In genomic region chr4:169293343-169294176, GRCh38 we compare ENCODE assay signal across 9 cellular contexts. TPM values are rescaled to one million over a fixed set of nuclear protein-coding genes. Genes with fewer than 3 reads are reported as not detected.
DNase-seq lines count a peak whose midpoint lies in the region; ATAC-seq lines count a peak whose summit lies in the region.
"Had no signal": no experiment of that assay in that cellular context is flagged by ENCODE, and none has a peak within 500 bp of the region (broad histone marks: within the 10 kb centered on the region; RNA-seq: fewer than 3 reads in every experiment).

No MANE protein-coding gene starts in this region.

- intact Hi-C loops in sciatic nerve (cut with DNase I): no loop called here

- no peaks in the 10 kb centered on the region for H3K36me3 ChIP-seq in effector memory CD4-positive, alpha-beta T cell (ENCODE audit: control insufficient read depth, insufficient read depth, low read length)

- DNase-seq in Kasumi-1 (lab: John Stamatoyannopoulos, UW): peak; percentile 87 to 92
- DNase-seq in sciatic nerve (ENCODE audit: low spot score): no peak
- DNase-seq in NCI-H524 (lab: John Stamatoyannopoulos, UW): no peak
- DNase-seq in effector memory CD4-positive, alpha-beta T cell: no peak
- no peak for DNase-seq in mesenteric fat pad (ENCODE audit: low spot score)
- DNase-seq in iPS-NIHi7 (ENCODE audit: extremely low spot score): no peak
- DNase-seq: activated naive CD8-positive, alpha-beta T cell treated with anti-CD3 and anti-CD28 coated beads for 36 hours had no signal

- no peaks in the 10 kb centered on the region for H3K4me1 ChIP-seq in effector memory CD4-positive, alpha-beta T cell (ENCODE audit: control insufficient read depth, insufficient read depth, low read length, poor library complexity, severe bottlenecking)

- H3K9me3 ChIP-seq in effector memory CD4-positive, alpha-beta T cell (ENCODE audit: control insufficient read depth, low read length): no peaks in the 10 kb centered on the region

- H3K4me3 ChIP-seq in effector memory CD4-positive, alpha-beta T cell (ENCODE audit: insufficient read depth, low read depth, low read length, poor library complexity, severe bottlenecking): no peak overlapping the region

- ATAC-seq in GM19035 (IDR thresholded peaks at IDR 0.05; ENCODE audit: unreplicated experiment): peak; percentile 91
- ATAC-seq in HG02840 (IDR thresholded peaks at IDR 0.05; ENCODE audit: low FRiP score, unreplicated experiment): peak; percentile 92
- ATAC-seq in sciatic nerve: peak; percentile 58

- H3K27me3 ChIP-seq in effector memory CD4-positive, alpha-beta T cell (replicated peaks; ENCODE audit: control insufficient read depth, insufficient read depth, low read length, poor library complexity, severe bottlenecking): no peaks in the 10 kb centered on the region

- no peak overlapping the region for H3K27ac ChIP-seq in effector memory CD4-positive, alpha-beta T cell (ENCODE audit: insufficient read depth, low read length, poor library complexity, severe bottlenecking)

RNA-seq across cellular contexts. Expression of gene SH3RF1, which starts 22.8 kb away (rescaled TPM):
- total RNA-seq in sciatic nerve (15.6 TPM), mesenteric fat pad (30.3 TPM)

Comparison
In these comparisons a context has a peak if more than half of its experiments do, and no peak if none do; other contexts are left out.
1. DNase-seq: peak in Kasumi-1 (2 of 2); none in sciatic nerve (single experiment), NCI-H524 (0 of 2), effector memory CD4-positive, alpha-beta T cell (0 of 3), mesenteric fat pad (single experiment) and iPS-NIHi7 (single experiment).
2. Peak in every context shown above with its lines, with median percentiles within 50 percentile points of each other: ATAC-seq.